16 cellular contexts compared by ENCODE assay signal in genomic region chr14:74570696-74571095, GRCh38. TPM values are rescaled to one million over a fixed set of nuclear protein-coding genes. Genes with fewer than 3 reads are reported as not detected.
A peak's percentile ranks its signal among the peaks of the same experiment; 100 is the strongest.
DNase-seq lines count a peak whose midpoint lies in the region; ATAC-seq and TF ChIP-seq lines count a peak whose summit lies in the region.
"Had no signal": no experiment of that assay in that cellular context is flagged by ENCODE, and none has a peak within 500 bp of the region (broad histone marks: within the 10 kb centered on the region; RNA-seq: fewer than 3 reads in every experiment).

No MANE protein-coding gene starts in this region.

- CTCF ChIA-PET in RWPE1 (lab: Yijun Ruan, JAX) = interaction anchor here (0.6 kb wide), 2 partner anchors 160 to 693 kb away, joined by 3 to 5 read pairs; no protein-coding TSS in a partner anchor

- TF ChIP-seq POLR2A in upper lobe of left lung (IDR thresholded peaks at IDR 0.05) = no peak

- TF ChIP-seq EP300 in upper lobe of left lung (IDR thresholded peaks at IDR 0.05) = no peak

- TF ChIP-seq CTCF in RWPE1 (conservative IDR thresholded peaks at IDR 0.05; ENCODE audit: low read depth) (no peak), upper lobe of left lung (IDR thresholded peaks at IDR 0.05) (no peak)

- no peak overlapping the region for H3K4me3 ChIP-seq in upper lobe of left lung
- H3K4me3 ChIP-seq: right lobe of liver had no signal

- POLR2A ChIA-PET in RWPE1 (lab: Yijun Ruan, JAX; ENCODE audit: low non-redundant PET) = interaction anchor here (0.9 to 1.5 kb wide), 2 partner anchors 13 to 21 kb away, joined by 4 read pairs; no protein-coding TSS in a partner anchor

- no peaks in the 10 kb centered on the region for H3K27me3 ChIP-seq in upper lobe of left lung
- H3K27me3 ChIP-seq: right lobe of liver had no signal

- H3K36me3 ChIP-seq in upper lobe of left lung = no peaks in the 10 kb centered on the region
- H3K36me3 ChIP-seq: right lobe of liver had no signal

- H3K27ac ChIP-seq in RWPE1 = peak overlapping the region; percentile 100
- H3K27ac ChIP-seq in epithelial cell of prostate = peak overlapping the region; percentile 100
- peak overlapping the region; percentile 55 to 79 (median 68) for H3K27ac ChIP-seq in upper lobe of left lung
- H3K27ac ChIP-seq: right lobe of liver had no signal

- no peak for ATAC-seq in upper lobe of left lung (ENCODE audit: low FRiP score in 2 of 2)
- no peak for ATAC-seq in GM21723 (IDR thresholded peaks at IDR 0.05; ENCODE audit: unreplicated experiment)
- ATAC-seq: stimulated activated naive CD8-positive, alpha-beta T cell treated with anti-CD3 and anti-CD28 coated beads, Interleukin-15, Interleukin-2, amounts not matched to agents 100 U/mL and 50 U/mL, for 24 hours had no signal

- DNase-seq in RWPE1 (ENCODE audit: low spot score) (no peak), epithelial cell of prostate (ENCODE audit: low read depth, low spot score) (no peak), posterior vena cava (ENCODE audit: low spot score) (peak; percentile 10), upper lobe of left lung (no peak), NCI-H1105 (lab: John Stamatoyannopoulos, UW) (no peak)
- no peak for DNase-seq in NK-92 treated with Interleukin-12 subunit alpha and Interleukin-12 subunit beta, amount 100 ng/mL, for 24 hours (lab: John Stamatoyannopoulos, UW)
- DNase-seq: activated CD4-positive, alpha-beta T cell treated with anti-CD3 and anti-CD28 coated beads for 4 hours; activated T-cell treated with anti-CD3 and anti-CD28 coated beads, Interleukin-2, amount 50 U/mL, for 1 hour; CD4-positive, CD25-positive, alpha-beta regulatory T cell; DND-41; erythroblast; NCI-H2029; NCI-H526 treated with DMSO at 0.1 percent for 48 hours; stimulated activated naive CD8-positive, alpha-beta T cell treated with anti-CD3 and anti-CD28 coated beads, Interleukin-15, Interleukin-2, amounts not matched to agents 100 U/mL and 50 U/mL, for 24 hours had no signal

- intact Hi-C loops in posterior vena cava (cut with DNase I) = no loop called here

- H3K4me1 ChIP-seq in upper lobe of left lung = peaks cover 46 to 67% (median 53%) of the 10 kb centered on the region in 4 donors
- H3K4me1 ChIP-seq: right lobe of liver had no signal

- no peaks in the 10 kb centered on the region for H3K9me3 ChIP-seq in upper lobe of left lung
- H3K9me3 ChIP-seq: right lobe of liver had no signal

- WGBS in upper lobe of left lung, 2 donors = 72 to 75% methylated on average over 5 of the region's 5 CpGs

RNA-seq across cellular contexts. Expression of gene LTBP2, which starts 41.3 kb away (rescaled TPM):
- total RNA-seq in posterior vena cava (100 to 1,000 TPM; 141 to 168 TPM), upper lobe of left lung (100 to 1,000 TPM in 2 of 6 donors, 10 to 100 TPM in 4; 19.7 to 136 (median 77.6) TPM)
